In the genomic region with DNA sequence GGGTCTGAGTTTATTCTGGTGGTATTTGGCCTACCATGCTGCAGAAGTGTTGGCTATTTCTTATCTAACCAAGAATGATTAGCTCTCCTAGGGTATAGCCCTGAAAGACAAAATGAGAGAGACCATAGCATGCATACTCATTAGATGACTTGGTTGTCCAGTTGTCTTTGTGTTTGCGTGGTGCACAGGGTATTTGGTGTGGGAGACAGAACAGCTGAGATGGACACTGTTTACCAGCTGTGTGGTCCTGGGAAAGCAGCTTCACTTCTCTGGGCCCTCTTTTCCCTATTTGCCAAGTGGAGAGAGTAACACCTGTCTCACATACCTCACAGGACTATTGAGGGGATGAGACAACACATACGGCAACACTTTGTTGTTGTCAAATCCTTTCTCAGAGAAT, we compare ENCODE assay signal across 8 cellular contexts.
"Had no signal": no experiment of that assay in that cellular context is flagged by ENCODE, and none has a peak within 500 bp of the region (broad histone marks: within the 10 kb centered on the region; RNA-seq: fewer than 3 reads in every experiment).

No MANE protein-coding gene starts in this region.

- DNase-seq: GM23248, GOT3, H7, HFFc6, IMR-90 had no signal

- H3K9me3 ChIP-seq: HAP-1 had no signal

- H2AFZ ChIP-seq: GM23248 had no signal

- H3K4me3 ChIP-seq: GM23248, HAP-1, K562 had no signal

- FAIRE-seq: K562 had no signal

- H3K27ac ChIP-seq: GM23248 had no signal

- H3K9ac ChIP-seq: GM23248 had no signal

- ATAC-seq: HCT116, K562 had no signal

- H3K4me1 ChIP-seq: HAP-1 had no signal

- H3K36me3 ChIP-seq: HAP-1 had no signal
